Comparison of ENCODE assay signal across 8 cellular contexts in the genomic region with DNA sequence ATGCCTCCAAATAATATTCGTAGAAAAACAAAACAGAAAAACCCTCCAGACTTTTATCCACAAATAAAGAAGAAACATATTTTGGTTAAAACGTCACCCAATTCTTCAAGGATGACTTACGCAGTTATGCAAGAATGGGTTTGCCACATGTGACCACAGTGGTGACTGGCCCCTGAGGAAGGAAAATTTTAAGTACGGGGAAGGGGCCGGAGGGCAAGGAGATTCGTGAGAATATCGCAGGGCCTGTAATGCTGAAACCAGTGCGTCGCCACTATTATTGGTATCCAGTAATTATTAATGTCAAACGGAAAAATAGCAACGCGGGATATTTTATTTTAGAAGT. TPM values are rescaled to one million over a fixed set of nuclear protein-coding genes. Genes with fewer than 3 reads are reported as not detected.
DNase-seq lines count a peak whose midpoint lies in the region; ATAC-seq and TF ChIP-seq lines count a peak whose summit lies in the region.

No MANE protein-coding gene starts in this region.

- H3K4me1 ChIP-seq in CD8-positive, alpha-beta T cell (ENCODE audit: insufficient read depth, low read length), result peaks cover 14% of the 10 kb centered on the region
- H3K4me1 ChIP-seq in subcutaneous abdominal adipose tissue (ENCODE audit: control insufficient read depth in 5 of 5, insufficient read depth in 5 of 5, low read length in 5 of 5), result peaks cover 16 to 47% (median 42%) of the 10 kb centered on the region in 5 donors

- TF ChIP-seq CTCF in CD8-positive, alpha-beta T cell (IDR thresholded peaks at IDR 0.05), result no peak

- no peak for ATAC-seq in CD8-positive, alpha-beta T cell

- peaks cover 23% of the 10 kb centered on the region for H3K4me1 Mint-ChIP-seq in CD8-positive, alpha-beta T cell (ENCODE audit: low read depth)

- intact Hi-C loops in CD8-positive, alpha-beta T cell (cut with DNase I, micrococcal nuclease), result loop anchor here (1.0 to 2.0 kb wide), 8 partner anchors 31 to 937 kb away; a partner anchor contains a TSS

- peak overlapping the region; percentile 67 to 87 (median 82) for H3K9ac ChIP-seq in subcutaneous abdominal adipose tissue (ENCODE audit: low read length in 5 of 5)

- H3K36me3 ChIP-seq in CD8-positive, alpha-beta T cell (ENCODE audit: insufficient read depth, low read length), result peaks cover 6% of the 10 kb centered on the region
- no peaks in the 10 kb centered on the region; the same call in 1 of the 2 replicates for H3K36me3 ChIP-seq in H7 (replicated peaks; ENCODE audit: control insufficient read depth, insufficient read depth, low read length)
- H3K36me3 ChIP-seq in subcutaneous abdominal adipose tissue (ENCODE audit: control insufficient read depth in 5 of 5, insufficient read depth in 5 of 5, low read length in 5 of 5), result peaks cover 4 to 22% (median 18%) of the 10 kb centered on the region in 5 donors

- no peaks in the 10 kb centered on the region for H3K9me3 Mint-ChIP-seq in CD8-positive, alpha-beta T cell

- peak overlapping the region; percentile 50 for H3K27ac ChIP-seq in CD8-positive, alpha-beta T cell (ENCODE audit: low read depth, low read length)
- peak overlapping the region; percentile 98 for H3K27ac ChIP-seq in subcutaneous abdominal adipose tissue (ENCODE audit: low read depth, low read length)

- H3K36me3 Mint-ChIP-seq in CD8-positive, alpha-beta T cell, result peaks cover 37% of the 10 kb centered on the region

- no peak for DNase-seq in CD8-positive, alpha-beta T cell
- peak; percentile 38 for DNase-seq in H7
- DNase-seq in NCI-H69 (lab: John Stamatoyannopoulos, UW), result peak; percentile 52
- DNase-seq in brain pericyte (ENCODE audit: low read depth, low spot score), result peak; percentile 41
- DNase-seq in kidney glomerular epithelial cell (lab: John Stamatoyannopoulos, UW), result peak; percentile 56
- no peak for DNase-seq in stimulated activated naive CD4-positive, alpha-beta T cell (lab: John Stamatoyannopoulos, UW)
- DNase-seq in NCI-H774 (lab: John Stamatoyannopoulos, UW), result no peak

- POLR2A ChIA-PET in CD8-positive, alpha-beta T cell (lab: Charles Lee), result interaction anchor here (1.0 to 2.2 kb wide), 6 partner anchors 9 to 56 kb away, joined by 3 to 8 read pairs (median 6); a partner anchor contains a TSS

- H3K27me3 ChIP-seq in CD8-positive, alpha-beta T cell (ENCODE audit: insufficient read depth, low read length), result no peaks in the 10 kb centered on the region
- H3K27me3 ChIP-seq in H7 (ENCODE audit: control insufficient read depth, insufficient read depth, low read length) (no peaks in the 10 kb centered on the region; the same call in 1 of the 2 replicates), subcutaneous abdominal adipose tissue (ENCODE audit: control insufficient read depth in 5 of 5, insufficient read depth in 4 of 5, low read length in 5 of 5) (no peaks in the 10 kb centered on the region)

- peak overlapping the region; percentile 69 for H3K4me3 ChIP-seq in CD8-positive, alpha-beta T cell (ENCODE audit: low read depth, low read length)
- H3K4me3 ChIP-seq in H7 (ENCODE audit: insufficient read depth, low read depth, low read length) (peak overlapping the region; percentile 77), subcutaneous abdominal adipose tissue (ENCODE audit: low read depth in 1 of 5, low read length in 5 of 5) (peak overlapping the region; percentile 73 to 95 (median 83))

- no peaks in the 10 kb centered on the region for H3K27me3 Mint-ChIP-seq in CD8-positive, alpha-beta T cell (ENCODE audit: low read depth)

- peak overlapping the region; percentile 94 for H3K4me3 Mint-ChIP-seq in CD8-positive, alpha-beta T cell

- CTCF ChIA-PET in CD8-positive, alpha-beta T cell (lab: Charles Lee), result no interaction called here

- peak overlapping the region; percentile 93 for H3K27ac Mint-ChIP-seq in CD8-positive, alpha-beta T cell

- no peaks in the 10 kb centered on the region for H3K9me3 ChIP-seq in CD8-positive, alpha-beta T cell (ENCODE audit: low read length)
- no peaks in the 10 kb centered on the region for H3K9me3 ChIP-seq in subcutaneous abdominal adipose tissue (ENCODE audit: control insufficient read depth in 5 of 5, low read length in 5 of 5)

RNA-seq across cellular contexts. Expression of a gene that starts 0.6 kb away (rescaled TPM):
- total RNA-seq in CD8-positive, alpha-beta T cell, result 10 to 100 TPM; 61.7 to 74.4 TPM
- 138 and 156 TPM in 2 replicates for total RNA-seq in H7 (2014; rRNA removed; shearing (Covaris generic))

RNA-seq across cellular contexts. Expression of a gene that starts 36.5 kb away (rescaled TPM):
- total RNA-seq in CD8-positive, alpha-beta T cell, result 10 to 100 TPM; 24.5 to 25.0 TPM
- total RNA-seq in H7 (2014; rRNA removed; shearing (Covaris generic)), result 16.2 and 20.8 TPM in 2 replicates

RNA-seq across cellular contexts. Expression of a gene that starts 56.4 kb away (rescaled TPM):
- total RNA-seq in CD8-positive, alpha-beta T cell, result 1 to 10 TPM; 6.8 to 8.4 TPM
- 5.3 and 6.1 TPM in 2 replicates for total RNA-seq in H7 (2014; rRNA removed; shearing (Covaris generic))

Comparison
In these comparisons a context has a peak if more than half of its experiments do, and no peak if none do; other contexts are left out.
1. DNase-seq: peak in H7 (single experiment), NCI-H69 (single experiment), brain pericyte (single experiment) and kidney glomerular epithelial cell (single experiment); none in CD8-positive, alpha-beta T cell (0 of 7), stimulated activated naive CD4-positive, alpha-beta T cell (0 of 6) and NCI-H774 (single experiment).
2. Peak in every context shown above with its lines, with median percentiles within 50 percentile points of each other: H3K4me3 ChIP-seq.